13 cellular contexts compared by ENCODE assay signal in genomic region chr5:128436825-128437224, GRCh38.
DNase-seq lines count a peak whose midpoint lies in the region; ATAC-seq and TF ChIP-seq lines count a peak whose summit lies in the region.
"Had no signal": no experiment of that assay in that cellular context is flagged by ENCODE, and none has a peak within 500 bp of the region (broad histone marks: within the 10 kb centered on the region; RNA-seq: fewer than 3 reads in every experiment).

No MANE protein-coding gene starts in this region.

- in situ Hi-C loops in astrocyte of the spinal cord (cut with HindIII; ENCODE audit: low sequenced_read_pairs), result no loop called here

- DNase-seq in AG09319 (ENCODE audit: extremely low read depth, low read depth), result peak; percentile 23
- DNase-seq in HS-27A (ENCODE audit: low read depth), result peak; percentile 8
- DNase-seq in astrocyte of the spinal cord (ENCODE audit: low read depth, low spot score), result peak; percentile 86
- peak; percentile 86 for DNase-seq in islet precursor cell
- no peak for DNase-seq in DMS 273 treated with DMSO at 0.1 percent for 48 hours (lab: John Stamatoyannopoulos, UW)
- no peak for DNase-seq in ecto neural progenitor cell (ENCODE audit: low spot score)
- DNase-seq: activated CD4-positive, alpha-beta T cell treated with anti-CD3 and anti-CD28 coated beads for 4 hours; activated naive CD4-positive, alpha-beta T cell treated with anti-CD3 and anti-CD28 coated beads for 36 hours; CD8-positive, alpha-beta T cell; upper lobe of right lung had no signal

- no peak for ATAC-seq in GM19395 (IDR thresholded peaks at IDR 0.05; ENCODE audit: unreplicated experiment)
- ATAC-seq in HG02623 (IDR thresholded peaks at IDR 0.05; ENCODE audit: unreplicated experiment), result no peak
- ATAC-seq: CD8-positive, alpha-beta T cell; GM12878; upper lobe of right lung had no signal

- H3K4me3 ChIP-seq in astrocyte of the spinal cord (ENCODE audit: low read depth, low read length), result no peak overlapping the region
- H3K4me3 ChIP-seq: GM12878, upper lobe of right lung had no signal

- TF ChIP-seq CTCF in AG09319 (IDR thresholded peaks at IDR 0.05; ENCODE audit: low read depth, low read length) (no peak), astrocyte of the spinal cord (IDR thresholded peaks at IDR 0.05; ENCODE audit: low read depth, low read length) (no peak)

Comparison
In these comparisons a context has a peak if more than half of its experiments do, and no peak if none do; other contexts are left out.
1. DNase-seq: peak in AG09319 (single experiment), HS-27A (single experiment), astrocyte of the spinal cord (single experiment) and islet precursor cell (single experiment); none in DMS 273 treated with DMSO at 0.1 percent for 48 hours (single experiment) and ecto neural progenitor cell (single experiment).